15 cellular contexts compared by ENCODE assay signal in the genomic region with DNA sequence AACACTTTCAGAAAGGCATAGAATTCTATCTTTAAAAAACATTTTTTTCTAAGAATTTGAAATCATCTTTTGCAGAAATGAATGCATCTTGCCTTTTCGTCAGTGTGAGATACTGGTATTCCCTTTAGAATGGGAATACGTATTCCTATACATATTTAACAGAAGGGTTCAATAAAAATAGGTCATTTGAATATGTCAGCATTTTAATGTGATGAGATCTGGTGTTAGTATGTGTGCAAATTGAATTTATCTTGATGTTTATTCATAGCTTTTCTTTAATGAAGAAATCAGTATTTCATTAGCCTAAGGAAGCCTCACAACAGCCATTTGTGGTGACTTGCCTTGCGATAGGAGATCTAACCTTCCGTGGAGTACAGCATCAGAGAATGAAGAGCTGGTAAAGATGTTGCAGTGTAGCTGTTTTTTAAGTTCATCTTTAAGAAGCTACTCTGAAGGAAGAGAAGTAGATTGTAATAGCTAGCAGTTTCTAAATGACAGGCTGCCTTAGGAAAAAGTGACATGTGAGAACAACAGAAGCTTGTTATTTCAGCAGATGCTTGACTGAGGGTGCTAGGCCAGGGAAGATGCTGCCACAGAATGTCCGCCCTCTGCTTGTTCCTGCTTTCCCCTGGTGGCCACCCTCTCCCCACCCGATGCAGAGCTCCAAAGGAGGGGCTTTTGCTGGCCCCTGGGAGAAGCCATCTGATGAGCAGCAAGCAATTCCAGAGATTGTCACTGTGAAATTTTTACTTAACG. TPM values are rescaled to one million over a fixed set of nuclear protein-coding genes. Genes with fewer than 3 reads are reported as not detected.
DNase-seq lines count a peak whose midpoint lies in the region; ATAC-seq and TF ChIP-seq lines count a peak whose summit lies in the region.
"Had no signal": no experiment of that assay in that cellular context is flagged by ENCODE, and none has a peak within 500 bp of the region (broad histone marks: within the 10 kb centered on the region; RNA-seq: fewer than 3 reads in every experiment).

No MANE protein-coding gene starts in this region.

- DNase-seq in activated CD4-positive, alpha-beta T cell treated with anti-CD3 and anti-CD28 coated beads, Interleukin-2, amount 10 ng/mL, durations not matched to agents 24 days and 14 days = no peak
- DNase-seq in activated CD4-positive, alpha-beta T cell treated with anti-CD3 and anti-CD28 coated beads for 4 hours = no peak
- DNase-seq in glutamatergic neuron (peak; percentile 72), mesothelial cell of epicardium (ENCODE audit: low spot score in 2 of 2, unreplicated experiment in 2 of 2) (no peak), ureter (ENCODE audit: low spot score) (no peak), left ventricle myocardium superior (no peak)
- DNase-seq: ACHN; activated CD4-positive, alpha-beta T cell treated with anti-CD3 and anti-CD28 coated beads for 1 hour; immature natural killer cell; Karpas-422; NCI-H187 treated with DMSO at 0.1 percent for 48 hours; SK-N-SH; transverse colon had no signal

- intact Hi-C loops in activated CD4-positive, alpha-beta T cell treated with anti-CD3 and anti-CD28 coated beads, Interleukin-2, amount 10 ng/mL, durations not matched to agents 24 days and 14 days (cut with micrococcal nuclease) = loop anchor here (1.0 to 10.0 kb wide), 4 partner anchors 17 to 133 kb away; a partner anchor contains a TSS
- intact Hi-C loops in left ventricle myocardium superior (cut with micrococcal nuclease) = no loop called here

- H3K4me3 Mint-ChIP-seq in activated CD4-positive, alpha-beta T cell treated with anti-CD3 and anti-CD28 coated beads, Interleukin-2, amount 10 ng/mL, durations not matched to agents 24 days and 14 days = peak overlapping the region; percentile 50
- H3K4me3 Mint-ChIP-seq in T-helper 1 cell treated with Interleukin-12 subunit alpha and Interleukin-12 subunit beta and Interleukin-4 antibody, amounts not matched to agents 30 μg/mL and 1 μg/mL, for 36 hours = no peak overlapping the region
- peak overlapping the region; percentile 43 for H3K4me3 Mint-ChIP-seq in glutamatergic neuron (ENCODE audit: unreplicated experiment)
- H3K4me3 Mint-ChIP-seq in stimulated activated memory B cell treated with anti-CD40 and anti-IgM and Interleukin-4, amounts not matched to agents 10 μg/mL and 1 μg/mL and 100 μg/mL, for 72 hours = no peak overlapping the region
- no peak overlapping the region for H3K4me3 Mint-ChIP-seq in mesothelial cell of epicardium
- H3K4me3 Mint-ChIP-seq: immature natural killer cell had no signal

- ATAC-seq in stimulated activated memory B cell treated with anti-CD40 and anti-IgM and Interleukin-4, amounts not matched to agents 10 μg/mL and 1 μg/mL and 100 μg/mL, for 72 hours = peak; percentile 47
- ATAC-seq in left ventricle myocardium superior = no peak

- H3K27me3 Mint-ChIP-seq in activated CD4-positive, alpha-beta T cell treated with anti-CD3 and anti-CD28 coated beads, Interleukin-2, amount 10 ng/mL, durations not matched to agents 24 days and 14 days = no peaks in the 10 kb centered on the region
- no peaks in the 10 kb centered on the region for H3K27me3 Mint-ChIP-seq in T-helper 1 cell treated with Interleukin-12 subunit alpha and Interleukin-12 subunit beta and Interleukin-4 antibody, amounts not matched to agents 30 μg/mL and 1 μg/mL, for 36 hours (ENCODE audit: low read depth)
- H3K27me3 Mint-ChIP-seq in glutamatergic neuron (ENCODE audit: unreplicated experiment) (no peaks in the 10 kb centered on the region), mesothelial cell of epicardium (ENCODE audit: low read depth) (no peaks in the 10 kb centered on the region)
- no peaks in the 10 kb centered on the region for H3K27me3 Mint-ChIP-seq in stimulated activated memory B cell treated with anti-CD40 and anti-IgM and Interleukin-4, amounts not matched to agents 10 μg/mL and 1 μg/mL and 100 μg/mL, for 72 hours

- H3K27ac Mint-ChIP-seq in activated CD4-positive, alpha-beta T cell treated with anti-CD3 and anti-CD28 coated beads, Interleukin-2, amount 10 ng/mL, durations not matched to agents 24 days and 14 days = peak overlapping the region; percentile 92
- H3K27ac Mint-ChIP-seq in T-helper 1 cell treated with Interleukin-12 subunit alpha and Interleukin-12 subunit beta and Interleukin-4 antibody, amounts not matched to agents 30 μg/mL and 1 μg/mL, for 36 hours = peak overlapping the region; percentile 24
- peak overlapping the region; percentile 93 for H3K27ac Mint-ChIP-seq in glutamatergic neuron (ENCODE audit: unreplicated experiment)
- no peak overlapping the region for H3K27ac Mint-ChIP-seq in stimulated activated memory B cell treated with anti-CD40 and anti-IgM and Interleukin-4, amounts not matched to agents 10 μg/mL and 1 μg/mL and 100 μg/mL, for 72 hours
- H3K27ac Mint-ChIP-seq in mesothelial cell of epicardium = no peak overlapping the region

- TF ChIP-seq CTCF in glutamatergic neuron (IDR thresholded peaks at IDR 0.05; ENCODE audit: partially characterized antibody, unreplicated experiment) (peak; percentile 22), mesothelial cell of epicardium (IDR thresholded peaks at IDR 0.05; ENCODE audit: unreplicated experiment) (no peak)

- no peaks in the 10 kb centered on the region for H3K36me3 Mint-ChIP-seq in activated CD4-positive, alpha-beta T cell treated with anti-CD3 and anti-CD28 coated beads, Interleukin-2, amount 10 ng/mL, durations not matched to agents 24 days and 14 days (ENCODE audit: low read depth)
- H3K36me3 Mint-ChIP-seq in T-helper 1 cell treated with Interleukin-12 subunit alpha and Interleukin-12 subunit beta and Interleukin-4 antibody, amounts not matched to agents 30 μg/mL and 1 μg/mL, for 36 hours (ENCODE audit: low read depth) = no peaks in the 10 kb centered on the region
- H3K36me3 Mint-ChIP-seq in glutamatergic neuron (ENCODE audit: unreplicated experiment) (no peaks in the 10 kb centered on the region), mesothelial cell of epicardium (no peaks in the 10 kb centered on the region)
- peaks cover 6% of the 10 kb centered on the region for H3K36me3 Mint-ChIP-seq in stimulated activated memory B cell treated with anti-CD40 and anti-IgM and Interleukin-4, amounts not matched to agents 10 μg/mL and 1 μg/mL and 100 μg/mL, for 72 hours
- H3K36me3 Mint-ChIP-seq: immature natural killer cell had no signal

- H3K9me3 Mint-ChIP-seq in activated CD4-positive, alpha-beta T cell treated with anti-CD3 and anti-CD28 coated beads, Interleukin-2, amount 10 ng/mL, durations not matched to agents 24 days and 14 days = no peaks in the 10 kb centered on the region
- H3K9me3 Mint-ChIP-seq in T-helper 1 cell treated with Interleukin-12 subunit alpha and Interleukin-12 subunit beta and Interleukin-4 antibody, amounts not matched to agents 30 μg/mL and 1 μg/mL, for 36 hours = no peaks in the 10 kb centered on the region
- H3K9me3 Mint-ChIP-seq in glutamatergic neuron (ENCODE audit: unreplicated experiment) = peaks cover 2% of the 10 kb centered on the region
- H3K9me3 Mint-ChIP-seq in stimulated activated memory B cell treated with anti-CD40 and anti-IgM and Interleukin-4, amounts not matched to agents 10 μg/mL and 1 μg/mL and 100 μg/mL, for 72 hours = no peaks in the 10 kb centered on the region
- H3K9me3 Mint-ChIP-seq in mesothelial cell of epicardium = no peaks in the 10 kb centered on the region
- H3K9me3 Mint-ChIP-seq: immature natural killer cell had no signal

- H3K4me1 Mint-ChIP-seq in activated CD4-positive, alpha-beta T cell treated with anti-CD3 and anti-CD28 coated beads, Interleukin-2, amount 10 ng/mL, durations not matched to agents 24 days and 14 days = peaks cover 35% of the 10 kb centered on the region
- H3K4me1 Mint-ChIP-seq in T-helper 1 cell treated with Interleukin-12 subunit alpha and Interleukin-12 subunit beta and Interleukin-4 antibody, amounts not matched to agents 30 μg/mL and 1 μg/mL, for 36 hours (ENCODE audit: low read depth) = peaks cover 26% of the 10 kb centered on the region
- H3K4me1 Mint-ChIP-seq in glutamatergic neuron (ENCODE audit: low read depth, unreplicated experiment) (peaks cover 61% of the 10 kb centered on the region), mesothelial cell of epicardium (peaks cover 51% of the 10 kb centered on the region)
- peaks cover 56% of the 10 kb centered on the region for H3K4me1 Mint-ChIP-seq in stimulated activated memory B cell treated with anti-CD40 and anti-IgM and Interleukin-4, amounts not matched to agents 10 μg/mL and 1 μg/mL and 100 μg/mL, for 72 hours

RNA-seq across cellular contexts. Expression of a gene that starts 44.4 kb away (rescaled TPM):
- total RNA-seq in activated CD4-positive, alpha-beta T cell treated with anti-CD3 and anti-CD28 coated beads, Interleukin-2, amount 10 ng/mL, durations not matched to agents 24 days and 14 days = 30.4 and 31.0 TPM in 2 replicates
- total RNA-seq in glutamatergic neuron (ENCODE audit: unreplicated experiment) = 38.1 TPM
- total RNA-seq in mesothelial cell of epicardium = 39.2 to 41.5 TPM (median 39.5 TPM) in 3 replicates
- total RNA-seq in ureter = 45.7 TPM
- 20.5 TPM for total RNA-seq in left ventricle myocardium superior

Comparison
In these comparisons a context has a peak if more than half of its experiments do, and no peak if none do; other contexts are left out.
1. H3K27ac Mint-ChIP-seq: peak in activated CD4-positive, alpha-beta T cell treated with anti-CD3 and anti-CD28 coated beads, Interleukin-2, amount 10 ng/mL, durations not matched to agents 24 days and 14 days (single experiment), T-helper 1 cell treated with Interleukin-12 subunit alpha and Interleukin-12 subunit beta and Interleukin-4 antibody, amounts not matched to agents 30 μg/mL and 1 μg/mL, for 36 hours (single experiment) and glutamatergic neuron (single experiment); none in stimulated activated memory B cell treated with anti-CD40 and anti-IgM and Interleukin-4, amounts not matched to agents 10 μg/mL and 1 μg/mL and 100 μg/mL, for 72 hours (single experiment) and mesothelial cell of epicardium (single experiment).
2. H3K4me3 Mint-ChIP-seq: peak in activated CD4-positive, alpha-beta T cell treated with anti-CD3 and anti-CD28 coated beads, Interleukin-2, amount 10 ng/mL, durations not matched to agents 24 days and 14 days (single experiment) and glutamatergic neuron (single experiment); none in T-helper 1 cell treated with Interleukin-12 subunit alpha and Interleukin-12 subunit beta and Interleukin-4 antibody, amounts not matched to agents 30 μg/mL and 1 μg/mL, for 36 hours (single experiment), stimulated activated memory B cell treated with anti-CD40 and anti-IgM and Interleukin-4, amounts not matched to agents 10 μg/mL and 1 μg/mL and 100 μg/mL, for 72 hours (single experiment) and mesothelial cell of epicardium (single experiment).